Comparison of ENCODE assay signal across 16 cellular contexts in genomic region chr1:94947453-94947852, GRCh38. TPM values are rescaled to one million over a fixed set of nuclear protein-coding genes. Genes with fewer than 3 reads are reported as not detected.
DNase-seq lines count a peak whose midpoint lies in the region; ATAC-seq, FAIRE-seq and TF ChIP-seq lines count a peak whose summit lies in the region.
"Had no signal": no experiment of that assay in that cellular context is flagged by ENCODE, and none has a peak within 500 bp of the region (broad histone marks: within the 10 kb centered on the region; RNA-seq: fewer than 3 reads in every experiment).

No MANE protein-coding gene starts in this region.

- no peaks in the 10 kb centered on the region for H3K9me3 ChIP-seq in astrocyte (ENCODE audit: insufficient read depth, low read depth, low read length)
- no peaks in the 10 kb centered on the region for H3K9me3 ChIP-seq in heart right ventricle
- no peaks in the 10 kb centered on the region for H3K9me3 ChIP-seq in sigmoid colon
- H3K9me3 ChIP-seq: BLaER1 had no signal

- no peak overlapping the region for H3K4me2 ChIP-seq in astrocyte (ENCODE audit: low read length)
- H3K4me2 ChIP-seq: BLaER1 had no signal

- FAIRE-seq in astrocyte (lab: Jason Lieb, UNC) = no peak
- FAIRE-seq: endothelial cell of umbilical vein, HTR-8/SVneo had no signal

- no peak overlapping the region for H3K9ac ChIP-seq in astrocyte (ENCODE audit: low read length)
- H3K9ac ChIP-seq: BLaER1, parathyroid adenoma had no signal

- intact Hi-C loops in heart right ventricle (cut with DNase I) (no loop called here), sigmoid colon (cut with DNase I) (no loop called here), dorsolateral prefrontal cortex (cut with DNase I) (no loop called here)

- H3K27ac ChIP-seq in astrocyte (ENCODE audit: low read depth, low read length) = no peak overlapping the region
- peak overlapping the region; percentile 4 to 78 (median 38) for H3K27ac ChIP-seq in heart right ventricle
- peak overlapping the region; percentile 6 to 58 (median 19) for H3K27ac ChIP-seq in sigmoid colon
- H3K27ac ChIP-seq in dorsolateral prefrontal cortex = no peak overlapping the region
- H3K27ac ChIP-seq: BLaER1, parathyroid adenoma had no signal

- peaks cover 15% of the 10 kb centered on the region for H3K4me1 Mint-ChIP-seq in astrocyte (ENCODE audit: low read depth, unreplicated experiment)
- H3K4me1 Mint-ChIP-seq in activated T-cell treated with anti-CD3 and anti-CD28 coated beads, Interleukin-2, amount 50 U/mL, for 4 hours (ENCODE audit: low read depth) = no peaks in the 10 kb centered on the region
- H3K4me1 Mint-ChIP-seq in activated T-cell treated with anti-CD3 and anti-CD28 coated beads, Interleukin-2, amount 50 U/mL, for 72 hours (ENCODE audit: low read depth) = no peaks in the 10 kb centered on the region

- DNase-seq in Daoy (ENCODE audit: low read depth) = peak; percentile 67
- peak; percentile 91 for DNase-seq in astrocyte (ENCODE audit: low read depth)
- no peak for DNase-seq in heart right ventricle
- DNase-seq in sigmoid colon = no peak
- no peak for DNase-seq in NCI-H1436 (lab: John Stamatoyannopoulos, UW)
- DNase-seq in activated T-cell treated with anti-CD3 and anti-CD28 coated beads, Interleukin-2, amount 50 U/mL, for 4 hours = no peak
- no peak for DNase-seq in dorsolateral prefrontal cortex
- DNase-seq in activated T-cell treated with anti-CD3 and anti-CD28 coated beads, Interleukin-2, amount 50 U/mL, for 72 hours = no peak
- DNase-seq: NCI-H1048; NCI-H345; PC-3; stimulated activated CD4-positive, alpha-beta T cell treated with anti-CD3 and anti-CD28 coated beads, Interleukin-1b, Interleukin-23, amount 100 ng/mL, for 48 hours had no signal

- H2AFZ ChIP-seq in astrocyte (ENCODE audit: low read depth, low read length) = no peak overlapping the region
- H2AFZ ChIP-seq: parathyroid adenoma had no signal

- H3K4me3 Mint-ChIP-seq in astrocyte (ENCODE audit: unreplicated experiment) = no peak overlapping the region
- no peak overlapping the region for H3K4me3 Mint-ChIP-seq in activated T-cell treated with anti-CD3 and anti-CD28 coated beads, Interleukin-2, amount 50 U/mL, for 4 hours
- H3K4me3 Mint-ChIP-seq in activated T-cell treated with anti-CD3 and anti-CD28 coated beads, Interleukin-2, amount 50 U/mL, for 72 hours = no peak overlapping the region

- no peaks in the 10 kb centered on the region for H3K79me2 ChIP-seq in astrocyte (ENCODE audit: insufficient read depth, low read length)
- H3K79me2 ChIP-seq: parathyroid adenoma had no signal

- H3K27ac Mint-ChIP-seq in astrocyte (ENCODE audit: unreplicated experiment) = peak overlapping the region; percentile 48
- H3K27ac Mint-ChIP-seq in activated T-cell treated with anti-CD3 and anti-CD28 coated beads, Interleukin-2, amount 50 U/mL, for 72 hours = no peak overlapping the region

- 48 to 49% methylated on average over 2 of the region's 2 CpGs for WGBS in heart right ventricle, 2 donors
- 49 to 71% methylated on average over 2 of the region's 2 CpGs for WGBS in sigmoid colon, 2 donors

- H3K36me3 ChIP-seq in astrocyte (ENCODE audit: insufficient read depth, low read length) = no peaks in the 10 kb centered on the region
- no peaks in the 10 kb centered on the region for H3K36me3 ChIP-seq in heart right ventricle
- no peaks in the 10 kb centered on the region for H3K36me3 ChIP-seq in sigmoid colon
- H3K36me3 ChIP-seq: BLaER1 had no signal

- H4K20me1 ChIP-seq in astrocyte (ENCODE audit: insufficient read depth, low read length) = no peaks in the 10 kb centered on the region
- H4K20me1 ChIP-seq: BLaER1 had no signal

- no peaks in the 10 kb centered on the region for H3K27me3 Mint-ChIP-seq in astrocyte (ENCODE audit: low read depth, unreplicated experiment)
- peaks cover 7% of the 10 kb centered on the region for H3K27me3 Mint-ChIP-seq in activated T-cell treated with anti-CD3 and anti-CD28 coated beads, Interleukin-2, amount 50 U/mL, for 4 hours (ENCODE audit: low read depth)
- H3K27me3 Mint-ChIP-seq in activated T-cell treated with anti-CD3 and anti-CD28 coated beads, Interleukin-2, amount 50 U/mL, for 72 hours (ENCODE audit: low read depth) = peaks cover 6% of the 10 kb centered on the region

- TF ChIP-seq CTCF in astrocyte (IDR thresholded peaks at IDR 0.05; ENCODE audit: insufficient read depth, low read depth, low read length) (no peak), heart right ventricle (IDR thresholded peaks at IDR 0.05) (no peak), sigmoid colon (IDR thresholded peaks at IDR 0.05) (no peak), dorsolateral prefrontal cortex (IDR thresholded peaks at IDR 0.05 in 54 of 56, conservative IDR thresholded peaks at IDR 0.05 in 2 of 56; ENCODE audit: low read depth in 1 of 56, partially characterized antibody in 56 of 56) (no peak)

- no peak overlapping the region for H3K4me3 ChIP-seq in astrocyte (ENCODE audit: insufficient read depth, low read depth, low read length)
- H3K4me3 ChIP-seq in heart right ventricle = no peak overlapping the region
- H3K4me3 ChIP-seq in sigmoid colon = no peak overlapping the region
- H3K4me3 ChIP-seq in dorsolateral prefrontal cortex = no peak overlapping the region
- H3K4me3 ChIP-seq: BLaER1 had no signal

- no peaks in the 10 kb centered on the region for H3K36me3 Mint-ChIP-seq in astrocyte (ENCODE audit: low read depth, unreplicated experiment)
- no peaks in the 10 kb centered on the region for H3K36me3 Mint-ChIP-seq in activated T-cell treated with anti-CD3 and anti-CD28 coated beads, Interleukin-2, amount 50 U/mL, for 4 hours (ENCODE audit: insufficient read depth)
- H3K36me3 Mint-ChIP-seq in activated T-cell treated with anti-CD3 and anti-CD28 coated beads, Interleukin-2, amount 50 U/mL, for 72 hours (ENCODE audit: insufficient read depth in 2 of 2) = no peaks in the 10 kb centered on the region

- H3K27me3 ChIP-seq in astrocyte (ENCODE audit: insufficient read depth, low read length) (no peaks in the 10 kb centered on the region), heart right ventricle (no peaks in the 10 kb centered on the region), sigmoid colon (no peaks in the 10 kb centered on the region), dorsolateral prefrontal cortex (no peaks in the 10 kb centered on the region)
- H3K27me3 ChIP-seq: BLaER1 had no signal

- H3K9me3 Mint-ChIP-seq in astrocyte (ENCODE audit: unreplicated experiment) = no peaks in the 10 kb centered on the region
- H3K9me3 Mint-ChIP-seq in activated T-cell treated with anti-CD3 and anti-CD28 coated beads, Interleukin-2, amount 50 U/mL, for 4 hours = no peaks in the 10 kb centered on the region
- H3K9me3 Mint-ChIP-seq in activated T-cell treated with anti-CD3 and anti-CD28 coated beads, Interleukin-2, amount 50 U/mL, for 72 hours = no peaks in the 10 kb centered on the region

- peak; percentile 62 to 92 (median 80) for ATAC-seq in heart right ventricle
- ATAC-seq in activated T-cell treated with anti-CD3 and anti-CD28 coated beads, Interleukin-2, amount 50 U/mL, for 4 hours = no peak
- ATAC-seq in activated T-cell treated with anti-CD3 and anti-CD28 coated beads, Interleukin-2, amount 50 U/mL, for 72 hours (replicated peaks in 1 of 2) = no peak
- ATAC-seq: PC-3 had no signal

- no peak for TF ChIP-seq EP300 in sigmoid colon (IDR thresholded peaks at IDR 0.05)

- no peak for TF ChIP-seq POLR2A in sigmoid colon (IDR thresholded peaks at IDR 0.05)

- H3K4me1 ChIP-seq in astrocyte (ENCODE audit: insufficient read depth, low read length) (peaks cover 5% of the 10 kb centered on the region), heart right ventricle (peaks cover 0 to 37% (median 8%) of the 10 kb centered on the region in 9 donors), sigmoid colon (peaks cover 0 to 7% (median 0%) of the 10 kb centered on the region in 4 donors)
- H3K4me1 ChIP-seq: BLaER1, parathyroid adenoma had no signal

RNA-seq across cellular contexts. Expression of gene CNN3, which starts 20.5 kb away (rescaled TPM):
- 447 and 452 TPM in 2 replicates for total RNA-seq in Daoy (2014; rRNA removed; shearing (Covaris generic))
- total RNA-seq in astrocyte (515 and 538 TPM in 2 replicates), heart right ventricle (100 to 1,000 TPM in 2 of 10 donors, 10 to 100 TPM in 8; 45.8 to 108 (median 67.2) TPM), sigmoid colon (100 to 1,000 TPM; 157 to 247 (median 170) TPM), dorsolateral prefrontal cortex (100 to 1,000 TPM in 118 of 120 experiments, 10 to 100 TPM in 2; 91.8 to 419 (median 154) TPM)
- polyA plus RNA-seq in heart right ventricle (10 to 100 TPM; 28.0 to 58.3 TPM), sigmoid colon (10 to 100 TPM; 58.3 to 96.4 (median 80.2) TPM)
- total RNA-seq in activated T-cell treated with anti-CD3 and anti-CD28 coated beads, Interleukin-2, amount 50 U/mL, for 4 hours = 1 to 10 TPM; 1.2 to 3.1 (median 1.9) TPM
- 10 to 100 TPM in 1 of 2 donors, 1 to 10 TPM in 1; 6.3 to 11.2 TPM for total RNA-seq in activated T-cell treated with anti-CD3 and anti-CD28 coated beads, Interleukin-2, amount 50 U/mL, for 72 hours

Comparison
In these comparisons a context has a peak if more than half of its experiments do, and no peak if none do; other contexts are left out.
1. DNase-seq: peak in Daoy (single experiment) and astrocyte (single experiment); none in heart right ventricle (0 of 2), sigmoid colon (single experiment), NCI-H1436 (single experiment), activated T-cell treated with anti-CD3 and anti-CD28 coated beads, Interleukin-2, amount 50 U/mL, for 4 hours (single experiment), dorsolateral prefrontal cortex (0 of 10) and activated T-cell treated with anti-CD3 and anti-CD28 coated beads, Interleukin-2, amount 50 U/mL, for 72 hours (0 of 2).
2. H3K27ac ChIP-seq: peak in heart right ventricle (10 of 10) and sigmoid colon (4 of 4); none in astrocyte (single experiment) and dorsolateral prefrontal cortex (0 of 59).
3. ATAC-seq: peak in heart right ventricle (8 of 8); none in activated T-cell treated with anti-CD3 and anti-CD28 coated beads, Interleukin-2, amount 50 U/mL, for 4 hours (0 of 2) and activated T-cell treated with anti-CD3 and anti-CD28 coated beads, Interleukin-2, amount 50 U/mL, for 72 hours (0 of 2).